17 cellular contexts compared by ENCODE assay signal in genomic region chr1:37240897-37241296, GRCh38.
DNase-seq lines count a peak whose midpoint lies in the region; ATAC-seq and TF ChIP-seq lines count a peak whose summit lies in the region.
"Had no signal": no experiment of that assay in that cellular context is flagged by ENCODE, and none has a peak within 500 bp of the region (broad histone marks: within the 10 kb centered on the region; RNA-seq: fewer than 3 reads in every experiment).

No MANE protein-coding gene starts in this region.

- H3K14ac ChIP-seq in trophoblast cell (ENCODE audit: low read length), result no peak overlapping the region

- H2AFZ ChIP-seq in neural progenitor cell (replicated peaks) (no peak overlapping the region), trophoblast cell (ENCODE audit: insufficient read depth, low read length, poor library complexity) (no peak overlapping the region)

- peak; percentile 67 for DNase-seq in NCI-H748 (lab: John Stamatoyannopoulos, UW; ENCODE audit: unreplicated experiment)
- DNase-seq in NCI-H748 treated with DMSO at 0.1 percent for 48 hours (lab: John Stamatoyannopoulos, UW), result no peak
- peak; percentile 64 to 91 for DNase-seq in NCI-H187 (lab: John Stamatoyannopoulos, UW)
- DNase-seq in NCI-H524 (lab: John Stamatoyannopoulos, UW), result peak; percentile 94 to 97
- DNase-seq in neural progenitor cell (ENCODE audit: low spot score), result peak; percentile 19
- DNase-seq in trophoblast cell, result no peak
- DNase-seq: activated B cell treated with CpG ODN at 0.5 μM for 24 hours; CD4-positive, alpha-beta T cell; heart left ventricle; midbrain; NK-92 treated with Interleukin-12 subunit alpha and Interleukin-12 subunit beta, amount 100 ng/mL, for 24 hours had no signal

- ATAC-seq in HG03571 (IDR thresholded peaks at IDR 0.05; ENCODE audit: unreplicated experiment) (no peak), HG03342 (IDR thresholded peaks at IDR 0.05; ENCODE audit: unreplicated experiment) (no peak)
- ATAC-seq: activated T-helper 17 cell treated with anti-CD3 and anti-CD28 coated beads, Interleukin-2, amount 50 U/mL, for 72 hours; heart left ventricle had no signal

- no peak overlapping the region for H3K27ac Mint-ChIP-seq in neural progenitor cell
- H3K27ac Mint-ChIP-seq: activated B cell treated with CpG ODN at 0.5 μM for 24 hours; activated T-helper 17 cell treated with anti-CD3 and anti-CD28 coated beads, Interleukin-2, amount 50 U/mL, for 72 hours; CD4-positive, alpha-beta T cell had no signal

- H4K91ac ChIP-seq in trophoblast cell (ENCODE audit: low read depth, low read length), result no peak overlapping the region

- peaks cover 28% of the 10 kb centered on the region for H3K4me1 ChIP-seq in neural progenitor cell
- H3K4me1 ChIP-seq in trophoblast cell (ENCODE audit: control insufficient read depth in 1 of 2, insufficient read depth in 2 of 2, low read length in 2 of 2), result no peaks in the 10 kb centered on the region
- H3K4me1 ChIP-seq: heart left ventricle, vagina had no signal

- H3K4me1 Mint-ChIP-seq in neural progenitor cell, result peaks cover 11% of the 10 kb centered on the region
- H3K4me1 Mint-ChIP-seq: activated T-helper 17 cell treated with anti-CD3 and anti-CD28 coated beads, Interleukin-2, amount 50 U/mL, for 72 hours had no signal

- no peak overlapping the region for H2BK5ac ChIP-seq in trophoblast cell (ENCODE audit: low read depth, low read length, poor library complexity)

- H3K9me3 ChIP-seq in neural progenitor cell (ENCODE audit: low read depth), result no peaks in the 10 kb centered on the region
- H3K9me3 ChIP-seq in trophoblast cell (ENCODE audit: insufficient read depth, low read depth, low read length), result no peaks in the 10 kb centered on the region
- H3K9me3 ChIP-seq: vagina had no signal

- H3K27ac ChIP-seq in neural progenitor cell (no peak overlapping the region), trophoblast cell (ENCODE audit: low read depth, low read length) (no peak overlapping the region)
- H3K27ac ChIP-seq: cardiac muscle cell, heart left ventricle, RWPE1, vagina had no signal

- H2BK12ac ChIP-seq in trophoblast cell (ENCODE audit: low read length), result no peak overlapping the region

- no peak overlapping the region for H3K23ac ChIP-seq in trophoblast cell (ENCODE audit: low read length)

- H3F3A ChIP-seq in neural progenitor cell (ENCODE audit: low read depth), result peaks cover 19% of the 10 kb centered on the region

- no peak for TF ChIP-seq CTCF in neural progenitor cell (IDR thresholded peaks at IDR 0.05)

- H3K27me3 ChIP-seq in neural progenitor cell (no peaks in the 10 kb centered on the region), trophoblast cell (ENCODE audit: insufficient read depth, low read length) (no peaks in the 10 kb centered on the region)
- H3K27me3 ChIP-seq: cardiac muscle cell, vagina had no signal

- H3K79me1 ChIP-seq in trophoblast cell (ENCODE audit: low read length), result no peaks in the 10 kb centered on the region

- H3K9ac ChIP-seq in neural progenitor cell (no peak overlapping the region), trophoblast cell (ENCODE audit: low read length) (no peak overlapping the region)

- no peak overlapping the region for H3K4me3 Mint-ChIP-seq in neural progenitor cell
- H3K4me3 Mint-ChIP-seq: activated B cell treated with CpG ODN at 0.5 μM for 24 hours; activated T-helper 17 cell treated with anti-CD3 and anti-CD28 coated beads, Interleukin-2, amount 50 U/mL, for 72 hours; CD4-positive, alpha-beta T cell had no signal

- H3K4ac ChIP-seq in trophoblast cell (ENCODE audit: low read depth, low read length), result no peak overlapping the region

- no peaks in the 10 kb centered on the region for H4K20me1 ChIP-seq in neural progenitor cell (ENCODE audit: low read depth)

- H3K36me3 ChIP-seq in neural progenitor cell (no peaks in the 10 kb centered on the region), trophoblast cell (ENCODE audit: control insufficient read depth in 1 of 2, insufficient read depth in 2 of 2, low read length in 2 of 2) (no peaks in the 10 kb centered on the region)
- H3K36me3 ChIP-seq: cardiac muscle cell, heart left ventricle, vagina had no signal

- no peak overlapping the region for H4K12ac ChIP-seq in trophoblast cell (ENCODE audit: low read depth, low read length)

- H4K8ac ChIP-seq in trophoblast cell (ENCODE audit: low read depth, low read length), result no peak overlapping the region

- WGBS in trophoblast cell (ENCODE audit: extremely low coverage, insufficient coverage, insufficient read length), result no CpG with 5 or more reads among the region's 15 CpGs

- H2AK5ac ChIP-seq in trophoblast cell (ENCODE audit: low read length), result no peak overlapping the region

- H3K79me2 ChIP-seq in neural progenitor cell (ENCODE audit: low read depth) (no peaks in the 10 kb centered on the region), trophoblast cell (ENCODE audit: control insufficient read depth, insufficient read depth, low read length, poor library complexity) (no peaks in the 10 kb centered on the region)

- H3K36me3 Mint-ChIP-seq in neural progenitor cell, result no peaks in the 10 kb centered on the region

- H3K4me3 ChIP-seq in neural progenitor cell (no peak overlapping the region), trophoblast cell (ENCODE audit: low read depth, low read length) (no peak overlapping the region)
- H3K4me3 ChIP-seq: cardiac muscle cell, heart left ventricle, vagina had no signal

- H3K18ac ChIP-seq in trophoblast cell (ENCODE audit: low read length), result no peak overlapping the region

- H3K4me2 ChIP-seq in neural progenitor cell (no peak overlapping the region), trophoblast cell (ENCODE audit: low read length) (no peak overlapping the region)

- H3K9me3 Mint-ChIP-seq in neural progenitor cell, result no peaks in the 10 kb centered on the region
- H3K9me3 Mint-ChIP-seq: activated T-helper 17 cell treated with anti-CD3 and anti-CD28 coated beads, Interleukin-2, amount 50 U/mL, for 72 hours; CD4-positive, alpha-beta T cell had no signal

- H2BK120ac ChIP-seq in trophoblast cell (ENCODE audit: insufficient read depth, low read length, poor library complexity), result no peak overlapping the region

- peaks cover 11% of the 10 kb centered on the region for H3K27me3 Mint-ChIP-seq in neural progenitor cell (ENCODE audit: insufficient read depth, low read depth)

Comparison
In these comparisons a context has a peak if more than half of its experiments do, and no peak if none do; other contexts are left out.
1. DNase-seq: peak in NCI-H748 (single experiment), NCI-H187 (2 of 2), NCI-H524 (2 of 2) and neural progenitor cell (single experiment); none in NCI-H748 treated with DMSO at 0.1 percent for 48 hours (single experiment) and trophoblast cell (0 of 2).